16 cellular contexts compared by ENCODE assay signal in the genomic region with DNA sequence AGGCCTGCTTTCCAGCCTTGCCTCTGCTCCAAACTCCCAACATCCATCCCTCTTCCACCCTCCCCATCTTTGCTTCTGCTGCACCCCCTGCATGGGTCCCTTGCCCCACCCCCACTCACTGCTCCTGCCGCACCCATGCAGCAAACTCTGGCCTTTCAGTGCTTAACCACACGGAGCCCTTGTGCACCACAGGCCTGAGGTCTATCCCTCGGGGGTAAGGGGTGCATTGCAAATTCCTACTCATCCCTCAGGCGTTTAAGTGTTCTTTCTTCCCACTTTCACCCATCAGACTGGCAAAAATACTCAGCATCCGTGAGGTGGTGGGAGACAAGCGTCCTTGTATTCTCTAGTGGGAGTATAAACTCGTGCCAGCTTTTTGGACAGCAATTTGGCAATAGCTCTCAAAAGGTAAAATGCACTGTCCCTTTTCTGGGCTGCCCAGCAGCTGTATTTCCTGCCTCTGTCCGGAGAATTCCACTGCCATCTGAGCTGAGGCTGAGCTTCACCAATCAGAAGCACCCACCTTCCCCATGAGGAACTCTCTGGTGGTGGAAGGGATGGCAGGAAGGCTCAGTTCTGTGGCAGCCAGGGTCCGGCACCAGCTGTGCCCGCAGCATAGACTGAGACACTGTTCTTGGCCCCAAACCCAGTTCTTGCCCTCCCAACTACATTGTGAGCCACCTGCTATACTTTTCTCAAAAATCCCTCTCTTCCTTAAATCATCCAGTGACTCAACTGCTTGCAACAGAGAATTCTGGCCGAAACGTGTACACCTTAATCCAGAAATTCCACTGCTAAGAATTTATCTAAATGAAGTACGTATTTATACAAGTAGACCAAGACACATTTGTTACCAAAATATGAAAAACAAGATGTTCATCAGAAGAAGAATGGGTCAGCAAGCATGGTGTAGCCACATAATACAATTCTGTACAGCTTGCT. TPM values are rescaled to one million over a fixed set of nuclear protein-coding genes. Genes with fewer than 3 reads are reported as not detected.
DNase-seq lines count a peak whose midpoint lies in the region; ATAC-seq and TF ChIP-seq lines count a peak whose summit lies in the region.
"Had no signal": no experiment of that assay in that cellular context is flagged by ENCODE, and none has a peak within 500 bp of the region (broad histone marks: within the 10 kb centered on the region; RNA-seq: fewer than 3 reads in every experiment).

No MANE protein-coding gene starts in this region.

- H3K36me3 Mint-ChIP-seq in WTC11, result peaks cover 19% of the 10 kb centered on the region
- H3K36me3 Mint-ChIP-seq in activated naive CD8-positive, alpha-beta T cell treated with anti-CD3 and anti-CD28 coated beads, Interleukin-2, amount 50 U/mL, for 24 hours (ENCODE audit: low read depth), result peaks cover 36% of the 10 kb centered on the region

- in situ Hi-C loops in gastrocnemius medialis (cut with MboI; ENCODE audit: low sequenced_read_pairs in 4 of 4), result loop anchor here in 1 of 4 donors (10.0 kb wide), 1 partner anchor 275 kb away; no protein-coding TSS in a partner anchor

- H3K27me3 ChIP-seq in gastrocnemius medialis, result no peaks in the 10 kb centered on the region

- no peak for DNase-seq in WTC11 (ENCODE audit: low spot score)
- peak; percentile 28 for DNase-seq in foreskin melanocyte
- no peak for DNase-seq in gastrocnemius medialis
- DNase-seq in activated T-cell treated with anti-CD3 and anti-CD28 coated beads, Interleukin-2, amount 50 U/mL, for 1 hour, result no peak
- no peak for DNase-seq in activated naive CD8-positive, alpha-beta T cell treated with anti-CD3 and anti-CD28 coated beads, Interleukin-2, amount 50 U/mL, for 24 hours
- DNase-seq: activated CD8-positive, alpha-beta memory T cell treated with anti-CD3 and anti-CD28 coated beads for 24 hours; erythroblast; NCI-H82; SHP77 had no signal

- CTCF ChIA-PET in HEK293 (lab: Yijun Ruan, JAX), result interaction anchor here (0.6 to 2.8 kb wide), 7 partner anchors 9 to 274 kb away, joined by 3 to 17 read pairs (median 3); no protein-coding TSS in a partner anchor
- CTCF ChIA-PET in WTC11 (lab: Charles Lee), result interaction anchor here (1.1 to 3.5 kb wide), 9 partner anchors 10 to 88 kb away, joined by 3 to 17 read pairs (median 5); no protein-coding TSS in a partner anchor

- H3K9me3 ChIP-seq in HEK293 (ENCODE audit: control insufficient read depth, insufficient read depth, low read depth, low read length), result no peaks in the 10 kb centered on the region
- H3K9me3 ChIP-seq in gastrocnemius medialis, result no peaks in the 10 kb centered on the region
- H3K9me3 ChIP-seq: thoracic aorta had no signal

- peaks cover 27% of the 10 kb centered on the region for H3K4me1 Mint-ChIP-seq in WTC11
- peaks cover 6% of the 10 kb centered on the region for H3K4me1 Mint-ChIP-seq in activated naive CD8-positive, alpha-beta T cell treated with anti-CD3 and anti-CD28 coated beads, Interleukin-2, amount 50 U/mL, for 24 hours

- TF ChIP-seq POLR2A in gastrocnemius medialis (IDR thresholded peaks at IDR 0.05), result no peak

- H3K27ac ChIP-seq in HEK293 (ENCODE audit: extremely low read depth, low read depth, low read length), result no peak overlapping the region
- H3K27ac ChIP-seq in gastrocnemius medialis, result peak overlapping the region; percentile 69 to 80 (median 76)
- H3K27ac ChIP-seq: thoracic aorta had no signal

- intact Hi-C loops in gastrocnemius medialis (cut with DNase I; ENCODE audit: low total_unique reads), result loop anchor here (2.0 to 5.0 kb wide), 2 partner anchors 15 to 68 kb away; a partner anchor contains a TSS

- peak overlapping the region; percentile 71 for H3K27ac Mint-ChIP-seq in WTC11
- no peak overlapping the region for H3K27ac Mint-ChIP-seq in activated naive CD8-positive, alpha-beta T cell treated with anti-CD3 and anti-CD28 coated beads, Interleukin-2, amount 50 U/mL, for 24 hours

- H3K4me1 ChIP-seq in HEK293 (ENCODE audit: control insufficient read depth, insufficient read depth, low read length) (no peaks in the 10 kb centered on the region), gastrocnemius medialis (peaks cover 41 to 42% of the 10 kb centered on the region in 2 donors)

- no peak overlapping the region for H3K4me3 Mint-ChIP-seq in WTC11
- H3K4me3 Mint-ChIP-seq in activated naive CD8-positive, alpha-beta T cell treated with anti-CD3 and anti-CD28 coated beads, Interleukin-2, amount 50 U/mL, for 24 hours, result no peak overlapping the region

- ATAC-seq in WTC11 (peak; percentile 56), gastrocnemius medialis (peak in 1 of 2 donors; percentile 14), HG03571 (IDR thresholded peaks at IDR 0.05; ENCODE audit: unreplicated experiment) (no peak), HG02970 (IDR thresholded peaks at IDR 0.05; ENCODE audit: low FRiP score, unreplicated experiment) (no peak)
- no peak for ATAC-seq in activated naive CD8-positive, alpha-beta T cell treated with anti-CD3 and anti-CD28 coated beads, Interleukin-2, amount 50 U/mL, for 24 hours

- H3K9me3 Mint-ChIP-seq in WTC11, result no peaks in the 10 kb centered on the region
- H3K9me3 Mint-ChIP-seq in activated naive CD8-positive, alpha-beta T cell treated with anti-CD3 and anti-CD28 coated beads, Interleukin-2, amount 50 U/mL, for 24 hours, result no peaks in the 10 kb centered on the region

- H3K4me3 ChIP-seq in HEK293 (ENCODE audit: low read depth, low read length), result no peak overlapping the region
- H3K4me3 ChIP-seq in gastrocnemius medialis, result no peak overlapping the region
- H3K4me3 ChIP-seq: thoracic aorta had no signal

- TF ChIP-seq CTCF in HEK293 (tag by site-specific recombination; IDR thresholded peaks at IDR 0.05) (no peak), WTC11 (IDR thresholded peaks at IDR 0.05) (no peak), gastrocnemius medialis (IDR thresholded peaks at IDR 0.05 in 4 of 5, conservative IDR thresholded peaks at IDR 0.05 in 1 of 5) (no peak)

- H3K36me3 ChIP-seq in HEK293 (ENCODE audit: control insufficient read depth in 2 of 2, insufficient read depth in 1 of 2, low read length in 2 of 2) (peaks cover 7 to 85% of the 10 kb centered on the region in 2 experiments; a peak in 2 of 3 replicates), gastrocnemius medialis (peaks cover 5 to 40% of the 10 kb centered on the region in 2 donors)

- no peaks in the 10 kb centered on the region for H3K27me3 Mint-ChIP-seq in WTC11 (ENCODE audit: low read depth)
- H3K27me3 Mint-ChIP-seq in activated naive CD8-positive, alpha-beta T cell treated with anti-CD3 and anti-CD28 coated beads, Interleukin-2, amount 50 U/mL, for 24 hours, result no peaks in the 10 kb centered on the region

- POLR2A ChIA-PET in HEK293 (lab: Yijun Ruan, JAX), result interaction anchor here (1.3 kb wide), 1 partner anchor 9 kb away, joined by 3 read pairs; no protein-coding TSS in a partner anchor
- POLR2A ChIA-PET in WTC11 (lab: Charles Lee), result no interaction called here

TF ChIP-seq in HEK293, 187 proteins besides CTCF, POLR2A, EP300 and RAD21:
- TF ChIP-seq ZIC2 (tag by site-specific recombination; IDR thresholded peaks at IDR 0.05) (peak; percentile 28; the same call in 1 of the 2 replicates), ZNF426 (tag by site-specific recombination; IDR thresholded peaks at IDR 0.05) (no peak), ZBTB48 (tag by site-specific recombination; IDR thresholded peaks at IDR 0.05) (peak; percentile 87), ZNF10 (tag by site-specific recombination; IDR thresholded peaks at IDR 0.05) (no peak)
- TF ChIP-seq, protein P1, sequence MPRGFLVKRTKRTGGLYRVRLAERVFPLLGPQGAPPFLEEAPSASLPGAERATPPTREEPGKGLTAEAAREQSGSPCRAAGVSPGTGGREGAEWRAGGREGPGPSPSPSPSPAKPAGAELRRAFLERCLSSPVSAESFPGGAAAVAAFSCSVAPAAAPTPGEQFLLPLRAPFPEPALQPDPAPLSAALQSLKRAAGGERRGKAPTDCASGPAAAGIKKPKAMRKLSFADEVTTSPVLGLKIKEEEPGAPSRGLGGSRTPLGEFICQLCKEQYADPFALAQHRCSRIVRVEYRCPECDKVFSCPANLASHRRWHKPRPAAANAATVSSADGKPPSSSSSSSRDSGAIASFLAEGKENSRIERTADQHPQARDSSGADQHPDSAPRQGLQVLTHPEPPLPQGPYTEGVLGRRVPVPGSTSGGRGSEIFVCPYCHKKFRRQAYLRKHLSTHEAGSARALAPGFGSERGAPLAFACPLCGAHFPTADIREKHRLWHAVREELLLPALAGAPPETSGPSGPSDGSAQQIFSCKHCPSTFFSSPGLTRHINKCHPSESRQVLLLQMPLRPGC (tag by site-specific recombination; IDR thresholded peaks at IDR 0.05), result no peak

TF ChIP-seq in WTC11, 78 proteins besides CTCF, POLR2A, EP300 and RAD21 (continues in another document):
- TF ChIP-seq, protein P2, sequence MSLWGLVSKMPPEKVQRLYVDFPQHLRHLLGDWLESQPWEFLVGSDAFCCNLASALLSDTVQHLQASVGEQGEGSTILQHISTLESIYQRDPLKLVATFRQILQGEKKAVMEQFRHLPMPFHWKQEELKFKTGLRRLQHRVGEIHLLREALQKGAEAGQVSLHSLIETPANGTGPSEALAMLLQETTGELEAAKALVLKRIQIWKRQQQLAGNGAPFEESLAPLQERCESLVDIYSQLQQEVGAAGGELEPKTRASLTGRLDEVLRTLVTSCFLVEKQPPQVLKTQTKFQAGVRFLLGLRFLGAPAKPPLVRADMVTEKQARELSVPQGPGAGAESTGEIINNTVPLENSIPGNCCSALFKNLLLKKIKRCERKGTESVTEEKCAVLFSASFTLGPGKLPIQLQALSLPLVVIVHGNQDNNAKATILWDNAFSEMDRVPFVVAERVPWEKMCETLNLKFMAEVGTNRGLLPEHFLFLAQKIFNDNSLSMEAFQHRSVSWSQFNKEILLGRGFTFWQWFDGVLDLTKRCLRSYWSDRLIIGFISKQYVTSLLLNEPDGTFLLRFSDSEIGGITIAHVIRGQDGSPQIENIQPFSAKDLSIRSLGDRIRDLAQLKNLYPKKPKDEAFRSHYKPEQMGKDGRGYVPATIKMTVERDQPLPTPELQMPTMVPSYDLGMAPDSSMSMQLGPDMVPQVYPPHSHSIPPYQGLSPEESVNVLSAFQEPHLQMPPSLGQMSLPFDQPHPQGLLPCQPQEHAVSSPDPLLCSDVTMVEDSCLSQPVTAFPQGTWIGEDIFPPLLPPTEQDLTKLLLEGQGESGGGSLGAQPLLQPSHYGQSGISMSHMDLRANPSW (CRISPR knock-in tag; conservative IDR thresholded peaks at IDR 0.05; ENCODE audit: low read depth), result no peak
- no peak for TF ChIP-seq NFATC4 (CRISPR knock-in tag; IDR thresholded peaks at IDR 0.05)

RNA-seq across cellular contexts. Expression of a gene that starts 15.0 kb away (rescaled TPM):
- 160 to 187 TPM (median 164 TPM) in 3 replicates for total RNA-seq in WTC11 (2021)
- 100 to 1,000 TPM; 265 to 438 (median 354) TPM for total RNA-seq in gastrocnemius medialis

RNA-seq across cellular contexts. Expression of a gene that starts 50.0 kb away (rescaled TPM):
- total RNA-seq in WTC11 (2021) (0.61 to 1.6 TPM (median 1.3 TPM) in 3 replicates), gastrocnemius medialis (not detected)
- total RNA-seq: bronchial epithelial cell, HT1080, liver, thoracic aorta had no signal
